12 cellular contexts compared by ENCODE assay signal in the genomic region with DNA sequence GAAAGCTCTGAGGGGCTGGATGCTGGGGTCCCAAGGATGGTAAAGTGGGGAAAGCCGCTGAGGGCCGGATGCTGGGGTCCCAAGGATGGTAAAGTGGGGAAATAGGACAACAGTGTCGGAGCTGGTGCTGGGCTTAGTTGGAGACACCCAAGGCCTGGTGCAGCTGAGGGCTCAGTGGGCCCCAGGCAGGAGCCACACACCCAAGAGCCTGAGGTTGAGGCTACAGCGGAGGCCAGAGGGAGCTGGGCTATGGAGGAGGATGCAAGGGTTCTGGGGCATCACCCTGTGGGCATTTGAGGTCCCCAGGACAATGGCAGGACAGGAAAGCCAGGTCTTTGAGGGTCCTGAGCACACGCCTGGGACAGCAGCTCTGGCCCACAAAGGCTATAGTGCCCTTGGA. TPM values are rescaled to one million over a fixed set of nuclear protein-coding genes. Genes with fewer than 3 reads are reported as not detected.
A peak's percentile ranks its signal among the peaks of the same experiment; 100 is the strongest.
DNase-seq lines count a peak whose midpoint lies in the region; ATAC-seq and TF ChIP-seq lines count a peak whose summit lies in the region.
"Had no signal": no experiment of that assay in that cellular context is flagged by ENCODE, and none has a peak within 500 bp of the region (broad histone marks: within the 10 kb centered on the region; RNA-seq: fewer than 3 reads in every experiment).

No MANE protein-coding gene starts in this region.

- peak overlapping the region; percentile 41 for H3K4me3 Mint-ChIP-seq in activated CD4-positive, alpha-beta T cell treated with anti-CD3 and anti-CD28 coated beads, Interleukin-2, amount 10 ng/mL, durations not matched to agents 7 days and 5 days

- TF ChIP-seq CTCF in GM10248 (IDR thresholded peaks at IDR 0.05; ENCODE audit: control extremely low read depth, extremely low read depth, low read depth, missing control alignments): no peak

- peak overlapping the region; percentile 83 for H3K27ac Mint-ChIP-seq in activated CD4-positive, alpha-beta T cell treated with anti-CD3 and anti-CD28 coated beads, Interleukin-2, amount 10 ng/mL, durations not matched to agents 7 days and 5 days

- no peak for DNase-seq in activated CD4-positive, alpha-beta T cell treated with anti-CD3 and anti-CD28 coated beads, Interleukin-2, amount 10 ng/mL, durations not matched to agents 7 days and 5 days
- no peak for DNase-seq in activated CD4-positive, alpha-beta T cell treated with anti-CD3 and anti-CD28 coated beads for 4 hours
- peak; percentile 5 for DNase-seq in activated naive CD4-positive, alpha-beta T cell treated with anti-CD3 and anti-CD28 coated beads, Interleukin-2, amount 50 U/mL, for 16 hours
- DNase-seq in posterior vena cava (ENCODE audit: low spot score): peak; percentile 76
- no peak for DNase-seq in SW480 (ENCODE audit: low spot score)
- no peak for DNase-seq in RKO (ENCODE audit: low spot score)
- no peak for DNase-seq in GM10248 (ENCODE audit: extremely low spot score)
- DNase-seq: DMS 273 treated with DMSO at 0.1 percent for 48 hours, mesendoderm, NCI-H1417, NCI-H524 had no signal

- no peaks in the 10 kb centered on the region for H3K36me3 Mint-ChIP-seq in activated CD4-positive, alpha-beta T cell treated with anti-CD3 and anti-CD28 coated beads, Interleukin-2, amount 10 ng/mL, durations not matched to agents 7 days and 5 days (ENCODE audit: low read depth)

- CTCF ChIA-PET in activated CD4-positive, alpha-beta T cell treated with anti-CD3 and anti-CD28 coated beads, Interleukin-2, amount 10 ng/mL, durations not matched to agents 7 days and 5 days (lab: Charles Lee): interaction anchor here (1.3 to 2.4 kb wide), 2 partner anchors 16 to 61 kb away, joined by 3 to 5 read pairs; no protein-coding TSS in a partner anchor
- CTCF ChIA-PET in GM10248 (lab: Yijun Ruan, JAX): interaction anchor here (0.9 kb wide), 1 partner anchor 97 kb away, joined by 5 read pairs; no protein-coding TSS in a partner anchor

- ATAC-seq in HG03097 (IDR thresholded peaks at IDR 0.05; ENCODE audit: low FRiP score, unreplicated experiment): peak; percentile 4

- POLR2A ChIA-PET in activated CD4-positive, alpha-beta T cell treated with anti-CD3 and anti-CD28 coated beads, Interleukin-2, amount 10 ng/mL, durations not matched to agents 7 days and 5 days (lab: Charles Lee): no interaction called here
- POLR2A ChIA-PET in GM10248 (lab: Yijun Ruan, JAX): interaction anchor here (0.8 to 1.0 kb wide), 2 partner anchors 13 to 69 kb away, joined by 3 to 4 read pairs; no protein-coding TSS in a partner anchor

- no peaks in the 10 kb centered on the region for H3K9me3 Mint-ChIP-seq in activated CD4-positive, alpha-beta T cell treated with anti-CD3 and anti-CD28 coated beads, Interleukin-2, amount 10 ng/mL, durations not matched to agents 7 days and 5 days

- peaks cover 5% of the 10 kb centered on the region for H3K27me3 Mint-ChIP-seq in activated CD4-positive, alpha-beta T cell treated with anti-CD3 and anti-CD28 coated beads, Interleukin-2, amount 10 ng/mL, durations not matched to agents 7 days and 5 days

- H3K4me1 Mint-ChIP-seq in activated CD4-positive, alpha-beta T cell treated with anti-CD3 and anti-CD28 coated beads, Interleukin-2, amount 10 ng/mL, durations not matched to agents 7 days and 5 days: peaks cover 13% of the 10 kb centered on the region

- intact Hi-C loops in posterior vena cava (cut with DNase I): no loop called here

RNA-seq across cellular contexts. Expression of gene SLC9A3, which starts 19.1 kb away (rescaled TPM):
- 1 to 10 TPM; 1.4 to 2.2 TPM for total RNA-seq in activated CD4-positive, alpha-beta T cell treated with anti-CD3 and anti-CD28 coated beads, Interleukin-2, amount 10 ng/mL, durations not matched to agents 7 days and 5 days
- total RNA-seq in posterior vena cava: under 1 TPM; 0.69 to 0.71 TPM

Comparison
In these comparisons a context has a peak if more than half of its experiments do, and no peak if none do; other contexts are left out.
1. DNase-seq: peak in activated naive CD4-positive, alpha-beta T cell treated with anti-CD3 and anti-CD28 coated beads, Interleukin-2, amount 50 U/mL, for 16 hours (single experiment) and posterior vena cava (single experiment); none in activated CD4-positive, alpha-beta T cell treated with anti-CD3 and anti-CD28 coated beads, Interleukin-2, amount 10 ng/mL, durations not matched to agents 7 days and 5 days (single experiment), activated CD4-positive, alpha-beta T cell treated with anti-CD3 and anti-CD28 coated beads for 4 hours (0 of 2), SW480 (single experiment), RKO (single experiment) and GM10248 (single experiment).